In the genomic region with DNA sequence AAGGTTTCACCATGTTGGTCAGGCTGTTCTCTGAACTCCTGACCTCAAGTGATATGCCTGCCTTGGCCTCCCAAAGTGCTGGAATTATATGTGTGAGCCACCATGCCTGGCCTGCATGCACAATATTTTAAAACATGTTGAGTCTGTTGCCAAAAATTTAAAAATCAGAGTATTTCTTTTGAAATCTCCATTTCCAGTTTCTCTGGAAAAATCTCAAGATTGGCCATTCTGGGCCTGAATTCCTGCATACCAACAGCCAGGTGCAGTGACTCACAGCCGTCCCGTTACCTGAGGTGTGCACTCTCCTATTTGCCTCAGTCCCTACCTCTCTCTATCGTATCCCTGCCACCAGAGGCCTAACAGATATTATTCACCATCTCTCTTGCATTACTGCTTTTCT, we compare ENCODE assay signal across 2 cellular contexts.
TF ChIP-seq lines count a peak whose summit lies in the region.

No MANE protein-coding gene starts in this region.

TF ChIP-seq in liver, 16 proteins besides CTCF, POLR2A, EP300 and RAD21:
- TF ChIP-seq FOXA2 (IDR thresholded peaks at IDR 0.05): no peak
- no peak for TF ChIP-seq FOXA1 (IDR thresholded peaks at IDR 0.05)
- TF ChIP-seq, protein P1, sequence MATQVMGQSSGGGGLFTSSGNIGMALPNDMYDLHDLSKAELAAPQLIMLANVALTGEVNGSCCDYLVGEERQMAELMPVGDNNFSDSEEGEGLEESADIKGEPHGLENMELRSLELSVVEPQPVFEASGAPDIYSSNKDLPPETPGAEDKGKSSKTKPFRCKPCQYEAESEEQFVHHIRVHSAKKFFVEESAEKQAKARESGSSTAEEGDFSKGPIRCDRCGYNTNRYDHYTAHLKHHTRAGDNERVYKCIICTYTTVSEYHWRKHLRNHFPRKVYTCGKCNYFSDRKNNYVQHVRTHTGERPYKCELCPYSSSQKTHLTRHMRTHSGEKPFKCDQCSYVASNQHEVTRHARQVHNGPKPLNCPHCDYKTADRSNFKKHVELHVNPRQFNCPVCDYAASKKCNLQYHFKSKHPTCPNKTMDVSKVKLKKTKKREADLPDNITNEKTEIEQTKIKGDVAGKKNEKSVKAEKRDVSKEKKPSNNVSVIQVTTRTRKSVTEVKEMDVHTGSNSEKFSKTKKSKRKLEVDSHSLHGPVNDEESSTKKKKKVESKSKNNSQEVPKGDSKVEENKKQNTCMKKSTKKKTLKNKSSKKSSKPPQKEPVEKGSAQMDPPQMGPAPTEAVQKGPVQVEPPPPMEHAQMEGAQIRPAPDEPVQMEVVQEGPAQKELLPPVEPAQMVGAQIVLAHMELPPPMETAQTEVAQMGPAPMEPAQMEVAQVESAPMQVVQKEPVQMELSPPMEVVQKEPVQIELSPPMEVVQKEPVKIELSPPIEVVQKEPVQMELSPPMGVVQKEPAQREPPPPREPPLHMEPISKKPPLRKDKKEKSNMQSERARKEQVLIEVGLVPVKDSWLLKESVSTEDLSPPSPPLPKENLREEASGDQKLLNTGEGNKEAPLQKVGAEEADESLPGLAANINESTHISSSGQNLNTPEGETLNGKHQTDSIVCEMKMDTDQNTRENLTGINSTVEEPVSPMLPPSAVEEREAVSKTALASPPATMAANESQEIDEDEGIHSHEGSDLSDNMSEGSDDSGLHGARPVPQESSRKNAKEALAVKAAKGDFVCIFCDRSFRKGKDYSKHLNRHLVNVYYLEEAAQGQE (IDR thresholded peaks at IDR 0.05): no peak
- no peak for TF ChIP-seq EGR1 (IDR thresholded peaks at IDR 0.05; ENCODE audit: low read depth in 2 of 2)
- no peak for TF ChIP-seq JUND (IDR thresholded peaks at IDR 0.05)
- no peak for TF ChIP-seq HNF4A (conservative IDR thresholded peaks at IDR 0.05)
- no peak for TF ChIP-seq GABPA (IDR thresholded peaks at IDR 0.05 in 1 of 2, conservative IDR thresholded peaks at IDR 0.05 in 1 of 2)
- TF ChIP-seq HNF4G (IDR thresholded peaks at IDR 0.05): no peak
- TF ChIP-seq YY1 (IDR thresholded peaks at IDR 0.05): no peak
- TF ChIP-seq TAF1 (conservative IDR thresholded peaks at IDR 0.05): no peak
- TF ChIP-seq, protein P2, sequence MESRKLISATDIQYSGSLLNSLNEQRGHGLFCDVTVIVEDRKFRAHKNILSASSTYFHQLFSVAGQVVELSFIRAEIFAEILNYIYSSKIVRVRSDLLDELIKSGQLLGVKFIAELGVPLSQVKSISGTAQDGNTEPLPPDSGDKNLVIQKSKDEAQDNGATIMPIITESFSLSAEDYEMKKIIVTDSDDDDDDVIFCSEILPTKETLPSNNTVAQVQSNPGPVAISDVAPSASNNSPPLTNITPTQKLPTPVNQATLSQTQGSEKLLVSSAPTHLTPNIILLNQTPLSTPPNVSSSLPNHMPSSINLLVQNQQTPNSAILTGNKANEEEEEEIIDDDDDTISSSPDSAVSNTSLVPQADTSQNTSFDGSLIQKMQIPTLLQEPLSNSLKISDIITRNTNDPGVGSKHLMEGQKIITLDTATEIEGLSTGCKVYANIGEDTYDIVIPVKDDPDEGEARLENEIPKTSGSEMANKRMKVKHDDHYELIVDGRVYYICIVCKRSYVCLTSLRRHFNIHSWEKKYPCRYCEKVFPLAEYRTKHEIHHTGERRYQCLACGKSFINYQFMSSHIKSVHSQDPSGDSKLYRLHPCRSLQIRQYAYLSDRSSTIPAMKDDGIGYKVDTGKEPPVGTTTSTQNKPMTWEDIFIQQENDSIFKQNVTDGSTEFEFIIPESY (IDR thresholded peaks at IDR 0.05): no peak
- TF ChIP-seq NR2F2 (IDR thresholded peaks at IDR 0.05): no peak
- TF ChIP-seq RXRA (IDR thresholded peaks at IDR 0.05): no peak

TF ChIP-seq in HepG2, 621 proteins besides CTCF, POLR2A, EP300 and RAD21:
- no peak for TF ChIP-seq ZNF260 (CRISPR knock-in tag; IDR thresholded peaks at IDR 0.05; ENCODE audit: borderline replicate concordance, low read depth)
- no peak for TF ChIP-seq YEATS2 (CRISPR knock-in tag; IDR thresholded peaks at IDR 0.05; ENCODE audit: borderline replicate concordance)
- no peak for TF ChIP-seq ZFY (CRISPR knock-in tag; IDR thresholded peaks at IDR 0.05)
- TF ChIP-seq ZNF34 (CRISPR knock-in tag; IDR thresholded peaks at IDR 0.05; ENCODE audit: borderline replicate concordance): no peak
- no peak for TF ChIP-seq ZNF737 (CRISPR knock-in tag; IDR thresholded peaks at IDR 0.05; ENCODE audit: borderline replicate concordance)
- no peak for TF ChIP-seq ZFP36 (IDR thresholded peaks at IDR 0.05; ENCODE audit: borderline replicate concordance, low read depth, low read length, partially characterized antibody)
- TF ChIP-seq FOXM1 (CRISPR knock-in tag; IDR thresholded peaks at IDR 0.05): no peak
- TF ChIP-seq, protein P3, sequence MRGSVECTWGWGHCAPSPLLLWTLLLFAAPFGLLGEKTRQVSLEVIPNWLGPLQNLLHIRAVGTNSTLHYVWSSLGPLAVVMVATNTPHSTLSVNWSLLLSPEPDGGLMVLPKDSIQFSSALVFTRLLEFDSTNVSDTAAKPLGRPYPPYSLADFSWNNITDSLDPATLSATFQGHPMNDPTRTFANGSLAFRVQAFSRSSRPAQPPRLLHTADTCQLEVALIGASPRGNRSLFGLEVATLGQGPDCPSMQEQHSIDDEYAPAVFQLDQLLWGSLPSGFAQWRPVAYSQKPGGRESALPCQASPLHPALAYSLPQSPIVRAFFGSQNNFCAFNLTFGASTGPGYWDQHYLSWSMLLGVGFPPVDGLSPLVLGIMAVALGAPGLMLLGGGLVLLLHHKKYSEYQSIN (CRISPR knock-in tag; IDR thresholded peaks at IDR 0.05; ENCODE audit: borderline replicate concordance): no peak
- TF ChIP-seq, protein P4, sequence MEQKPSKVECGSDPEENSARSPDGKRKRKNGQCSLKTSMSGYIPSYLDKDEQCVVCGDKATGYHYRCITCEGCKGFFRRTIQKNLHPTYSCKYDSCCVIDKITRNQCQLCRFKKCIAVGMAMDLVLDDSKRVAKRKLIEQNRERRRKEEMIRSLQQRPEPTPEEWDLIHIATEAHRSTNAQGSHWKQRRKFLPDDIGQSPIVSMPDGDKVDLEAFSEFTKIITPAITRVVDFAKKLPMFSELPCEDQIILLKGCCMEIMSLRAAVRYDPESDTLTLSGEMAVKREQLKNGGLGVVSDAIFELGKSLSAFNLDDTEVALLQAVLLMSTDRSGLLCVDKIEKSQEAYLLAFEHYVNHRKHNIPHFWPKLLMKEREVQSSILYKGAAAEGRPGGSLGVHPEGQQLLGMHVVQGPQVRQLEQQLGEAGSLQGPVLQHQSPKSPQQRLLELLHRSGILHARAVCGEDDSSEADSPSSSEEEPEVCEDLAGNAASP (CRISPR knock-in tag; IDR thresholded peaks at IDR 0.05; ENCODE audit: borderline replicate concordance): no peak
- TF ChIP-seq, protein P5, sequence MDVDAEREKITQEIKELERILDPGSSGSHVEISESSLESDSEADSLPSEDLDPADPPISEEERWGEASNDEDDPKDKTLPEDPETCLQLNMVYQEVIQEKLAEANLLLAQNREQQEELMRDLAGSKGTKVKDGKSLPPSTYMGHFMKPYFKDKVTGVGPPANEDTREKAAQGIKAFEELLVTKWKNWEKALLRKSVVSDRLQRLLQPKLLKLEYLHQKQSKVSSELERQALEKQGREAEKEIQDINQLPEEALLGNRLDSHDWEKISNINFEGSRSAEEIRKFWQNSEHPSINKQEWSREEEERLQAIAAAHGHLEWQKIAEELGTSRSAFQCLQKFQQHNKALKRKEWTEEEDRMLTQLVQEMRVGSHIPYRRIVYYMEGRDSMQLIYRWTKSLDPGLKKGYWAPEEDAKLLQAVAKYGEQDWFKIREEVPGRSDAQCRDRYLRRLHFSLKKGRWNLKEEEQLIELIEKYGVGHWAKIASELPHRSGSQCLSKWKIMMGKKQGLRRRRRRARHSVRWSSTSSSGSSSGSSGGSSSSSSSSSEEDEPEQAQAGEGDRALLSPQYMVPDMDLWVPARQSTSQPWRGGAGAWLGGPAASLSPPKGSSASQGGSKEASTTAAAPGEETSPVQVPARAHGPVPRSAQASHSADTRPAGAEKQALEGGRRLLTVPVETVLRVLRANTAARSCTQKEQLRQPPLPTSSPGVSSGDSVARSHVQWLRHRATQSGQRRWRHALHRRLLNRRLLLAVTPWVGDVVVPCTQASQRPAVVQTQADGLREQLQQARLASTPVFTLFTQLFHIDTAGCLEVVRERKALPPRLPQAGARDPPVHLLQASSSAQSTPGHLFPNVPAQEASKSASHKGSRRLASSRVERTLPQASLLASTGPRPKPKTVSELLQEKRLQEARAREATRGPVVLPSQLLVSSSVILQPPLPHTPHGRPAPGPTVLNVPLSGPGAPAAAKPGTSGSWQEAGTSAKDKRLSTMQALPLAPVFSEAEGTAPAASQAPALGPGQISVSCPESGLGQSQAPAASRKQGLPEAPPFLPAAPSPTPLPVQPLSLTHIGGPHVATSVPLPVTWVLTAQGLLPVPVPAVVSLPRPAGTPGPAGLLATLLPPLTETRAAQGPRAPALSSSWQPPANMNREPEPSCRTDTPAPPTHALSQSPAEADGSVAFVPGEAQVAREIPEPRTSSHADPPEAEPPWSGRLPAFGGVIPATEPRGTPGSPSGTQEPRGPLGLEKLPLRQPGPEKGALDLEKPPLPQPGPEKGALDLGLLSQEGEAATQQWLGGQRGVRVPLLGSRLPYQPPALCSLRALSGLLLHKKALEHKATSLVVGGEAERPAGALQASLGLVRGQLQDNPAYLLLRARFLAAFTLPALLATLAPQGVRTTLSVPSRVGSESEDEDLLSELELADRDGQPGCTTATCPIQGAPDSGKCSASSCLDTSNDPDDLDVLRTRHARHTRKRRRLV (CRISPR knock-in tag; IDR thresholded peaks at IDR 0.05): no peak
- no peak for TF ChIP-seq CREM (IDR thresholded peaks at IDR 0.05)
- TF ChIP-seq CREM (CRISPR knock-in tag; IDR thresholded peaks at IDR 0.05): no peak
- TF ChIP-seq PAWR (CRISPR knock-in tag; IDR thresholded peaks at IDR 0.05; ENCODE audit: borderline replicate concordance): no peak
- TF ChIP-seq ZNF549 (CRISPR knock-in tag; IDR thresholded peaks at IDR 0.05): no peak
- no peak for TF ChIP-seq SRSF9 (IDR thresholded peaks at IDR 0.05; ENCODE audit: borderline replicate concordance, insufficient read depth, low read depth, low read length, poor library complexity, severe bottlenecking)
- TF ChIP-seq JUN (CRISPR knock-in tag; IDR thresholded peaks at IDR 0.05): no peak
- TF ChIP-seq, protein P6, sequence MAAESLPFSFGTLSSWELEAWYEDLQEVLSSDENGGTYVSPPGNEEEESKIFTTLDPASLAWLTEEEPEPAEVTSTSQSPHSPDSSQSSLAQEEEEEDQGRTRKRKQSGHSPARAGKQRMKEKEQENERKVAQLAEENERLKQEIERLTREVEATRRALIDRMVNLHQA (CRISPR knock-in tag; IDR thresholded peaks at IDR 0.05): no peak
- TF ChIP-seq, protein P7, sequence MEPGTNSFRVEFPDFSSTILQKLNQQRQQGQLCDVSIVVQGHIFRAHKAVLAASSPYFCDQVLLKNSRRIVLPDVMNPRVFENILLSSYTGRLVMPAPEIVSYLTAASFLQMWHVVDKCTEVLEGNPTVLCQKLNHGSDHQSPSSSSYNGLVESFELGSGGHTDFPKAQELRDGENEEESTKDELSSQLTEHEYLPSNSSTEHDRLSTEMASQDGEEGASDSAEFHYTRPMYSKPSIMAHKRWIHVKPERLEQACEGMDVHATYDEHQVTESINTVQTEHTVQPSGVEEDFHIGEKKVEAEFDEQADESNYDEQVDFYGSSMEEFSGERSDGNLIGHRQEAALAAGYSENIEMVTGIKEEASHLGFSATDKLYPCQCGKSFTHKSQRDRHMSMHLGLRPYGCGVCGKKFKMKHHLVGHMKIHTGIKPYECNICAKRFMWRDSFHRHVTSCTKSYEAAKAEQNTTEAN (CRISPR knock-in tag; conservative IDR thresholded peaks at IDR 0.05): no peak
- TF ChIP-seq CBX5 (CRISPR knock-in tag; IDR thresholded peaks at IDR 0.05; ENCODE audit: borderline replicate concordance): no peak
- no peak for TF ChIP-seq ZNF556 (CRISPR knock-in tag; IDR thresholded peaks at IDR 0.05; ENCODE audit: borderline replicate concordance)
